In the genomic region with DNA sequence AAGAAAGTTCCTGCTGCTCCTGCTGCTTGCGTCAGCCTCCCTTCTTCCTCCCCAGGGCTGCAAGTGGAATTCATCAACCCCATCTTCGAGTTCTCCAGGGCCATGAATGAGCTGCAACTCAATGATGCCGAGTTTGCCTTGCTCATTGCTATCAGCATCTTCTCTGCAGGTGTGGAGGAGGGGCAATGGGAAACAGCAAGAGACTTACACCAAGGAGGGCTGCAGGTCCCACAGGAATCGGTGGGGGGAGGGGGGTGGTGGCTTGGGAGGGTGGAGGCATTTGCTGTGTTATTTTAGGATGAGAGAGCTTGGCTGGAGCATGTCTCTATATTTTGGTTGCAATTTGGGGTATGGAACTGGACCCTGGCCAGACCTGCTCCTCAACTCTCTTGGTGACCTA, we compare ENCODE assay signal across 12 cellular contexts. TPM values are rescaled to one million over a fixed set of nuclear protein-coding genes. Genes with fewer than 3 reads are reported as not detected.
DNase-seq lines count a peak whose midpoint lies in the region; ATAC-seq and TF ChIP-seq lines count a peak whose summit lies in the region.
"Had no signal": no experiment of that assay in that cellular context is flagged by ENCODE, and none has a peak within 500 bp of the region (broad histone marks: within the 10 kb centered on the region; RNA-seq: fewer than 3 reads in every experiment).

No MANE protein-coding gene starts in this region.

- intact Hi-C loops in transverse colon (cut with DNase I; ENCODE audit: low total_unique reads), result no loop called here

- no peak for TF ChIP-seq CTCF in transverse colon (IDR thresholded peaks at IDR 0.05)

- TF ChIP-seq EP300 in transverse colon (IDR thresholded peaks at IDR 0.05; ENCODE audit: low read depth), result no peak

- DNase-seq in activated naive CD4-positive, alpha-beta T cell treated with anti-CD3 and anti-CD28 coated beads, Interleukin-2, amount 10 ng/mL, durations not matched to agents 7 days and 5 days, result no peak
- no peak for DNase-seq in activated naive CD4-positive, alpha-beta T cell treated with anti-CD3 and anti-CD28 coated beads, Interleukin-2, amount 50 U/mL, for 72 hours (ENCODE audit: low spot score in 2 of 2)
- DNase-seq in transverse colon (no peak), AG08395 (ENCODE audit: low spot score) (no peak), SIG-M5 treated with dmso at 0.1 percent for 504 hours (lab: John Stamatoyannopoulos, UW; ENCODE audit: unreplicated experiment) (no peak), SW480 (ENCODE audit: low spot score) (no peak)
- DNase-seq: activated CD4-positive, alpha-beta T cell treated with anti-CD3 and anti-CD28 coated beads, Interleukin-2, amount 50 U/mL, for 48 hours; islet precursor cell; NCI-H2171 treated with DMSO at 0.1 percent for 48 hours; Right ventricle myocardium superior had no signal

- H3K4me1 ChIP-seq in mesodermal cell (ENCODE audit: control insufficient read depth, insufficient read depth, low read length, poor library complexity, severe bottlenecking) (peaks cover 48% of the 10 kb centered on the region), transverse colon (peaks cover 26 to 49% (median 41%) of the 10 kb centered on the region in 4 donors)

- H3K27me3 Mint-ChIP-seq in activated naive CD4-positive, alpha-beta T cell treated with anti-CD3 and anti-CD28 coated beads, Interleukin-2, amount 10 ng/mL, durations not matched to agents 7 days and 5 days, result no peaks in the 10 kb centered on the region
- no peaks in the 10 kb centered on the region for H3K27me3 Mint-ChIP-seq in activated T-helper 17 cell treated with anti-CD3 and anti-CD28 coated beads, Interleukin-2, amount 50 U/mL, for 72 hours

- 56 to 83% methylated on average over 1 to 4 of the region's 4 CpGs for WGBS in mesodermal cell (ENCODE audit: insufficient coverage in 2 of 2), 2 experiments
- 73% methylated on average over 4 of the region's 4 CpGs; no CpG with 5 or more reads in 1 of the 2 donors for WGBS in transverse colon (ENCODE audit: low coverage in 1 of 2), 2 donors

- no peak for TF ChIP-seq POLR2A in transverse colon (IDR thresholded peaks at IDR 0.05)

- no peaks in the 10 kb centered on the region for H3K9me3 Mint-ChIP-seq in activated naive CD4-positive, alpha-beta T cell treated with anti-CD3 and anti-CD28 coated beads, Interleukin-2, amount 10 ng/mL, durations not matched to agents 7 days and 5 days
- no peaks in the 10 kb centered on the region for H3K9me3 Mint-ChIP-seq in activated naive CD4-positive, alpha-beta T cell treated with anti-CD3 and anti-CD28 coated beads, Interleukin-2, amount 50 U/mL, for 72 hours
- no peaks in the 10 kb centered on the region for H3K9me3 Mint-ChIP-seq in activated T-helper 17 cell treated with anti-CD3 and anti-CD28 coated beads, Interleukin-2, amount 50 U/mL, for 72 hours

- no peak overlapping the region for H3K4me3 Mint-ChIP-seq in activated naive CD4-positive, alpha-beta T cell treated with anti-CD3 and anti-CD28 coated beads, Interleukin-2, amount 10 ng/mL, durations not matched to agents 7 days and 5 days
- H3K4me3 Mint-ChIP-seq in activated T-helper 17 cell treated with anti-CD3 and anti-CD28 coated beads, Interleukin-2, amount 50 U/mL, for 72 hours, result peak overlapping the region; percentile 86

- no peaks in the 10 kb centered on the region for H3K36me3 ChIP-seq in mesodermal cell (ENCODE audit: control insufficient read depth, insufficient read depth, low read length)
- no peaks in the 10 kb centered on the region for H3K36me3 ChIP-seq in transverse colon

- H3K4me3 ChIP-seq in mesodermal cell (ENCODE audit: extremely low read depth, insufficient read depth, low read length, poor library complexity, severe bottlenecking) (no peak overlapping the region), transverse colon (no peak overlapping the region)

- peaks cover 10% of the 10 kb centered on the region for H3K36me3 Mint-ChIP-seq in activated naive CD4-positive, alpha-beta T cell treated with anti-CD3 and anti-CD28 coated beads, Interleukin-2, amount 10 ng/mL, durations not matched to agents 7 days and 5 days
- peaks cover 0 to 6% of the 10 kb centered on the region in 2 donors for H3K36me3 Mint-ChIP-seq in activated naive CD4-positive, alpha-beta T cell treated with anti-CD3 and anti-CD28 coated beads, Interleukin-2, amount 50 U/mL, for 72 hours
- peaks cover 20% of the 10 kb centered on the region for H3K36me3 Mint-ChIP-seq in activated T-helper 17 cell treated with anti-CD3 and anti-CD28 coated beads, Interleukin-2, amount 50 U/mL, for 72 hours (ENCODE audit: low read depth)

- H3K9me3 ChIP-seq in mesodermal cell (ENCODE audit: control insufficient read depth, low read length) (no peaks in the 10 kb centered on the region), transverse colon (no peaks in the 10 kb centered on the region)

- H3K27ac Mint-ChIP-seq in activated naive CD4-positive, alpha-beta T cell treated with anti-CD3 and anti-CD28 coated beads, Interleukin-2, amount 10 ng/mL, durations not matched to agents 7 days and 5 days, result peak overlapping the region; percentile 99
- peak overlapping the region in 1 of 2 donors; percentile 86 for H3K27ac Mint-ChIP-seq in activated naive CD4-positive, alpha-beta T cell treated with anti-CD3 and anti-CD28 coated beads, Interleukin-2, amount 50 U/mL, for 72 hours
- peak overlapping the region; percentile 99 for H3K27ac Mint-ChIP-seq in activated T-helper 17 cell treated with anti-CD3 and anti-CD28 coated beads, Interleukin-2, amount 50 U/mL, for 72 hours

- CTCF ChIA-PET in activated naive CD4-positive, alpha-beta T cell treated with anti-CD3 and anti-CD28 coated beads, Interleukin-2, amount 10 ng/mL, durations not matched to agents 7 days and 5 days (lab: Charles Lee), result interaction anchor here (1.2 to 2.3 kb wide), 3 partner anchors 9 to 90 kb away, joined by 3 to 21 read pairs (median 4); partner anchors contain the start of gene ACP2

- H3K27ac ChIP-seq in mesodermal cell (ENCODE audit: low read depth, low read length, severe bottlenecking) (peak overlapping the region; percentile 98), transverse colon (peak overlapping the region; percentile 94 to 98 (median 97))

- in situ Hi-C loops in transverse colon (cut with MboI; ENCODE audit: low pct_ligation_motif_present in 1 of 4, low pct_unique_long_range_greater_than_20kb in 1 of 4, low sequenced_read_pairs in 3 of 4), result loop anchor here in 1 of 4 donors (10.0 kb wide), 1 partner anchor 93 kb away; the partner anchor contains the start of gene ARFGAP2

- H3K27me3 ChIP-seq in transverse colon, result no peaks in the 10 kb centered on the region

- no peak for ATAC-seq in activated naive CD4-positive, alpha-beta T cell treated with anti-CD3 and anti-CD28 coated beads, Interleukin-2, amount 50 U/mL, for 72 hours
- ATAC-seq in activated T-helper 17 cell treated with anti-CD3 and anti-CD28 coated beads, Interleukin-2, amount 50 U/mL, for 72 hours (replicated peaks), result no peak

- peaks cover 65% of the 10 kb centered on the region for H3K4me1 Mint-ChIP-seq in activated naive CD4-positive, alpha-beta T cell treated with anti-CD3 and anti-CD28 coated beads, Interleukin-2, amount 10 ng/mL, durations not matched to agents 7 days and 5 days
- H3K4me1 Mint-ChIP-seq in activated T-helper 17 cell treated with anti-CD3 and anti-CD28 coated beads, Interleukin-2, amount 50 U/mL, for 72 hours, result peaks cover 31% of the 10 kb centered on the region

RNA-seq across cellular contexts. Expression of gene MADD, which starts 2.1 kb away (rescaled TPM):
- total RNA-seq in activated naive CD4-positive, alpha-beta T cell treated with anti-CD3 and anti-CD28 coated beads, Interleukin-2, amount 50 U/mL, for 72 hours, result 100 to 1,000 TPM in 1 of 2 donors, 10 to 100 TPM in 1; 68.9 to 140 TPM
- total RNA-seq in activated T-helper 17 cell treated with anti-CD3 and anti-CD28 coated beads, Interleukin-2, amount 50 U/mL, for 72 hours, result 100 to 1,000 TPM in 1 of 2 donors, 10 to 100 TPM in 1; 60.1 to 112 TPM
- 37.0 TPM for polyA plus RNA-seq in mesodermal cell (2013, experiment 1 of 2)
- polyA plus RNA-seq in mesodermal cell (2013, experiment 2 of 2), result 32.4 TPM
- total RNA-seq in transverse colon, result 100 to 1,000 TPM in 1 of 4 donors, 10 to 100 TPM in 3; 64.3 to 285 (median 71.8) TPM

RNA-seq across cellular contexts. Expression of gene NR1H3, which starts 10.1 kb away (rescaled TPM):
- total RNA-seq in activated naive CD4-positive, alpha-beta T cell treated with anti-CD3 and anti-CD28 coated beads, Interleukin-2, amount 50 U/mL, for 72 hours, result 10 to 100 TPM in 1 of 2 donors, 1 to 10 TPM in 1; 6.9 to 11.1 TPM
- total RNA-seq in activated T-helper 17 cell treated with anti-CD3 and anti-CD28 coated beads, Interleukin-2, amount 50 U/mL, for 72 hours, result 10 to 100 TPM in 1 of 2 donors, 1 to 10 TPM in 1; 7.5 to 12.4 TPM
- 21.7 TPM for polyA plus RNA-seq in mesodermal cell (2013, experiment 1 of 2)
- polyA plus RNA-seq in mesodermal cell (2013, experiment 2 of 2), result 18.3 TPM
- 100 to 1,000 TPM in 3 of 4 donors, 10 to 100 TPM in 1; 28.7 to 124 (median 113) TPM for total RNA-seq in transverse colon

RNA-seq across cellular contexts. Expression of gene ACP2, which starts 19.2 kb away (rescaled TPM):
- 10 to 100 TPM in 1 of 2 donors, 1 to 10 TPM in 1; 8.0 to 12.7 TPM for total RNA-seq in activated naive CD4-positive, alpha-beta T cell treated with anti-CD3 and anti-CD28 coated beads, Interleukin-2, amount 50 U/mL, for 72 hours
- 10 to 100 TPM; 11.1 to 14.8 TPM for total RNA-seq in activated T-helper 17 cell treated with anti-CD3 and anti-CD28 coated beads, Interleukin-2, amount 50 U/mL, for 72 hours
- polyA plus RNA-seq in mesodermal cell (2013, experiment 1 of 2), result 29.3 TPM
- polyA plus RNA-seq in mesodermal cell (2013, experiment 2 of 2), result 26.2 TPM
- 100 to 1,000 TPM in 1 of 4 donors, 10 to 100 TPM in 3; 66.3 to 120 (median 88.9) TPM for total RNA-seq in transverse colon

RNA-seq across cellular contexts. Expression of gene DDB2, which starts 53.1 kb away (rescaled TPM):
- 100 to 1,000 TPM; 194 to 486 TPM for total RNA-seq in activated naive CD4-positive, alpha-beta T cell treated with anti-CD3 and anti-CD28 coated beads, Interleukin-2, amount 50 U/mL, for 72 hours
- 100 to 1,000 TPM; 202 to 335 TPM for total RNA-seq in activated T-helper 17 cell treated with anti-CD3 and anti-CD28 coated beads, Interleukin-2, amount 50 U/mL, for 72 hours
- 114 TPM for polyA plus RNA-seq in mesodermal cell (2013, experiment 1 of 2)
- polyA plus RNA-seq in mesodermal cell (2013, experiment 2 of 2), result 85.5 TPM
- 10 to 100 TPM in 3 of 4 donors, 1 to 10 TPM in 1; 8.6 to 45.4 (median 28.6) TPM for total RNA-seq in transverse colon

Comparison
In these comparisons a context has a peak if more than half of its experiments do, and no peak if none do; other contexts are left out.
1. RNA of gene ACP2, which starts 19.2 kb away (total RNA-seq): 66.3 to 120 TPM in transverse colon; 11.1 to 14.8 TPM in activated T-helper 17 cell treated with anti-CD3 and anti-CD28 coated beads, Interleukin-2, amount 50 U/mL, for 72 hours and 8.0 to 12.7 TPM in activated naive CD4-positive, alpha-beta T cell treated with anti-CD3 and anti-CD28 coated beads, Interleukin-2, amount 50 U/mL, for 72 hours; every median in the first group is over 4 times any median in the second.